In genomic region chr1:156813298-156813697, GRCh38 we compare ENCODE assay signal across 8 cellular contexts. TPM values are rescaled to one million over a fixed set of nuclear protein-coding genes. Genes with fewer than 3 reads are reported as not detected.
DNase-seq lines count a peak whose midpoint lies in the region; ATAC-seq and TF ChIP-seq lines count a peak whose summit lies in the region.

No MANE protein-coding gene starts in this region.

- H3K36me3 Mint-ChIP-seq in activated T-helper 1 cell treated with anti-CD3 and anti-CD28 coated beads, Interleukin-12 subunit alpha, Interleukin-12 subunit beta, Interleukin-2, Interleukin-4 antibody, amounts not matched to agents 30 ng/mL and 10 ng/mL and 1 ng/mL, durations not matched to agents 14 hours and 24 hours and 36 hours (ENCODE audit: low read depth), result peaks cover 69% of the 10 kb centered on the region

- intact Hi-C loops in activated T-helper 1 cell treated with anti-CD3 and anti-CD28 coated beads, Interleukin-12 subunit alpha, Interleukin-12 subunit beta, Interleukin-2, Interleukin-4 antibody, amounts not matched to agents 30 ng/mL and 10 ng/mL and 1 ng/mL, durations not matched to agents 14 hours and 24 hours and 36 hours (cut with micrococcal nuclease), result loop anchor here (5.0 to 10.0 kb wide), 3 partner anchors 34 to 322 kb away; partner anchors contain the start of genes ETV3 and LRRC71
- intact Hi-C loops in spleen (cut with DNase I; ENCODE audit: low total_unique reads), result no loop called here

- H3K27me3 Mint-ChIP-seq in activated T-helper 1 cell treated with anti-CD3 and anti-CD28 coated beads, Interleukin-12 subunit alpha, Interleukin-12 subunit beta, Interleukin-2, Interleukin-4 antibody, amounts not matched to agents 30 ng/mL and 10 ng/mL and 1 ng/mL, durations not matched to agents 14 hours and 24 hours and 36 hours (ENCODE audit: insufficient read depth), result no peaks in the 10 kb centered on the region

- H3K4me3 ChIP-seq in HUES64 (ENCODE audit: low read length) (peak overlapping the region; percentile 57), iPS-18a (ENCODE audit: low read length) (peak overlapping the region; percentile 54), spleen (peak overlapping the region in 7 of 8 donors; percentile 4 to 71 (median 45))

- H3K9ac ChIP-seq in HUES64 (ENCODE audit: low read depth, low read length), result peak overlapping the region; percentile 67
- H3K9ac ChIP-seq in iPS-18a (ENCODE audit: low read length), result peak overlapping the region; percentile 52

- no peaks in the 10 kb centered on the region for H3K36me3 ChIP-seq in HUES64 (ENCODE audit: insufficient read depth, low read length)
- H3K36me3 ChIP-seq in iPS-18a (ENCODE audit: control insufficient read depth, low read depth, low read length), result no peaks in the 10 kb centered on the region
- peaks cover 0 to 19% (median 0%) of the 10 kb centered on the region in 6 donors for H3K36me3 ChIP-seq in spleen

- DNase-seq in activated T-helper 1 cell treated with anti-CD3 and anti-CD28 coated beads, Interleukin-12 subunit alpha, Interleukin-12 subunit beta, Interleukin-2, Interleukin-4 antibody, amounts not matched to agents 30 ng/mL and 10 ng/mL and 1 ng/mL, durations not matched to agents 14 hours and 24 hours and 36 hours (ENCODE audit: low spot score), result no peak
- DNase-seq in spleen (no peak), NCI-H2171 (lab: John Stamatoyannopoulos, UW) (no peak)

- H3K9me3 ChIP-seq in HUES64 (ENCODE audit: insufficient read depth, low read depth, low read length) (no peaks in the 10 kb centered on the region), iPS-18a (ENCODE audit: control insufficient read depth, low read depth, low read length) (no peaks in the 10 kb centered on the region), spleen (no peaks in the 10 kb centered on the region)

- H3K4me1 ChIP-seq in HUES64 (ENCODE audit: insufficient read depth, low read length) (peaks cover 10% of the 10 kb centered on the region; the same call in 1 of the 2 replicates), iPS-18a (ENCODE audit: control insufficient read depth, low read depth, low read length) (peaks cover 4% of the 10 kb centered on the region), spleen (peaks cover 7 to 62% (median 48%) of the 10 kb centered on the region in 6 donors)

- TF ChIP-seq POLR2A in spleen (IDR thresholded peaks at IDR 0.05), result no peak

- TF ChIP-seq CTCF in spleen (IDR thresholded peaks at IDR 0.05 in 8 of 11, conservative IDR thresholded peaks at IDR 0.05 in 3 of 11), result no peak

- WGBS in HUES64, result 47% methylated on average over 10 of the region's 10 CpGs
- 55 to 71% (median 62%) methylated on average over 10 of the region's 10 CpGs for WGBS in spleen, 5 donors

- peak overlapping the region; percentile 100 for H3K27ac Mint-ChIP-seq in activated T-helper 1 cell treated with anti-CD3 and anti-CD28 coated beads, Interleukin-12 subunit alpha, Interleukin-12 subunit beta, Interleukin-2, Interleukin-4 antibody, amounts not matched to agents 30 ng/mL and 10 ng/mL and 1 ng/mL, durations not matched to agents 14 hours and 24 hours and 36 hours

- H3K27ac ChIP-seq in HUES64 (ENCODE audit: low read depth, low read length) (no peak overlapping the region), iPS-18a (ENCODE audit: low read length) (no peak overlapping the region), spleen (peak overlapping the region in 5 of 8 donors; percentile 45 to 93 (median 88))

- ATAC-seq in GM18502 (IDR thresholded peaks at IDR 0.05; ENCODE audit: poor library complexity, unreplicated experiment), result no peak
- no peak for ATAC-seq in HG03457 (IDR thresholded peaks at IDR 0.05; ENCODE audit: unreplicated experiment)
- no peak for ATAC-seq in esophagus mucosa

- no peaks in the 10 kb centered on the region for H3K9me3 Mint-ChIP-seq in activated T-helper 1 cell treated with anti-CD3 and anti-CD28 coated beads, Interleukin-12 subunit alpha, Interleukin-12 subunit beta, Interleukin-2, Interleukin-4 antibody, amounts not matched to agents 30 ng/mL and 10 ng/mL and 1 ng/mL, durations not matched to agents 14 hours and 24 hours and 36 hours

- H3K27me3 ChIP-seq in HUES64 (ENCODE audit: insufficient read depth, low read length), result peaks cover 46% of the 10 kb centered on the region
- peaks cover 38% of the 10 kb centered on the region for H3K27me3 ChIP-seq in iPS-18a (ENCODE audit: control insufficient read depth, insufficient read depth, low read length)
- H3K27me3 ChIP-seq in spleen (replicated peaks in 1 of 7), result peaks cover 0 to 10% (median 0%) of the 10 kb centered on the region in 7 donors

- H3K4me3 Mint-ChIP-seq in activated T-helper 1 cell treated with anti-CD3 and anti-CD28 coated beads, Interleukin-12 subunit alpha, Interleukin-12 subunit beta, Interleukin-2, Interleukin-4 antibody, amounts not matched to agents 30 ng/mL and 10 ng/mL and 1 ng/mL, durations not matched to agents 14 hours and 24 hours and 36 hours, result peak overlapping the region; percentile 85

- peaks cover 76% of the 10 kb centered on the region for H3K4me1 Mint-ChIP-seq in activated T-helper 1 cell treated with anti-CD3 and anti-CD28 coated beads, Interleukin-12 subunit alpha, Interleukin-12 subunit beta, Interleukin-2, Interleukin-4 antibody, amounts not matched to agents 30 ng/mL and 10 ng/mL and 1 ng/mL, durations not matched to agents 14 hours and 24 hours and 36 hours (ENCODE audit: low read depth)

RNA-seq across cellular contexts. Expression of gene SH2D2A, which starts 3.4 kb away (rescaled TPM):
- 2.6 TPM for polyA plus RNA-seq in HUES64 (2013, experiment 1 of 2)
- polyA plus RNA-seq in HUES64 (2013, experiment 2 of 2), result 4.1 TPM
- total RNA-seq in activated T-helper 1 cell treated with anti-CD3 and anti-CD28 coated beads, Interleukin-12 subunit alpha, Interleukin-12 subunit beta, Interleukin-2, Interleukin-4 antibody, amounts not matched to agents 30 ng/mL and 10 ng/mL and 1 ng/mL, durations not matched to agents 14 hours and 24 hours and 36 hours, result 283 and 286 TPM in 2 replicates
- total RNA-seq in spleen, result 10 to 100 TPM; 10.4 to 22.1 (median 15.1) TPM
- 1 to 10 TPM; 3.6 to 5.6 (median 5.2) TPM for polyA plus RNA-seq in spleen
- 1.4 TPM for total RNA-seq in esophagus mucosa

RNA-seq across cellular contexts. Expression of gene INSRR, which starts 45.6 kb away (rescaled TPM):
- not detected for polyA plus RNA-seq in HUES64 (2013, experiment 1 of 2)
- not detected for polyA plus RNA-seq in HUES64 (2013, experiment 2 of 2)
- 0.65 and 0.78 TPM in 2 replicates for total RNA-seq in activated T-helper 1 cell treated with anti-CD3 and anti-CD28 coated beads, Interleukin-12 subunit alpha, Interleukin-12 subunit beta, Interleukin-2, Interleukin-4 antibody, amounts not matched to agents 30 ng/mL and 10 ng/mL and 1 ng/mL, durations not matched to agents 14 hours and 24 hours and 36 hours
- total RNA-seq in spleen (under 1 TPM in 3 of 7 donors, not detected in 4; 0.09 TPM), esophagus mucosa (not detected)
- under 1 TPM in 1 of 3 donors, not detected in 2; under 0.01 TPM for polyA plus RNA-seq in spleen

RNA-seq across cellular contexts. Expression of gene PRCC, which starts 46.0 kb away (rescaled TPM):
- polyA plus RNA-seq in HUES64 (2013, experiment 1 of 2), result 84.7 TPM
- polyA plus RNA-seq in HUES64 (2013, experiment 2 of 2), result 76.6 TPM
- 117 TPM in 2 replicates for total RNA-seq in activated T-helper 1 cell treated with anti-CD3 and anti-CD28 coated beads, Interleukin-12 subunit alpha, Interleukin-12 subunit beta, Interleukin-2, Interleukin-4 antibody, amounts not matched to agents 30 ng/mL and 10 ng/mL and 1 ng/mL, durations not matched to agents 14 hours and 24 hours and 36 hours
- total RNA-seq in spleen (10 to 100 TPM; 45.4 to 64.6 (median 57.9) TPM), esophagus mucosa (61.1 TPM)
- 10 to 100 TPM; 39.1 to 55.9 (median 52.5) TPM for polyA plus RNA-seq in spleen

RNA-seq across cellular contexts. Expression of gene NTRK1, which starts 47.4 kb away (rescaled TPM):
- 0.30 TPM for polyA plus RNA-seq in HUES64 (2013, experiment 1 of 2)
- polyA plus RNA-seq in HUES64 (2013, experiment 2 of 2), result 0.25 TPM
- 49.1 and 49.8 TPM in 2 replicates for total RNA-seq in activated T-helper 1 cell treated with anti-CD3 and anti-CD28 coated beads, Interleukin-12 subunit alpha, Interleukin-12 subunit beta, Interleukin-2, Interleukin-4 antibody, amounts not matched to agents 30 ng/mL and 10 ng/mL and 1 ng/mL, durations not matched to agents 14 hours and 24 hours and 36 hours
- total RNA-seq in spleen (1 to 10 TPM in 1 of 7 donors, under 1 TPM in 3, not detected in 3; 0.18 to 1.4 (median 0.48) TPM), esophagus mucosa (0.16 TPM)
- polyA plus RNA-seq in spleen, result under 1 TPM in 2 of 3 donors, not detected in 1; 0.09 to 0.22 TPM

Comparison
In these comparisons a context has a peak if more than half of its experiments do, and no peak if none do; other contexts are left out.
1. H3K27ac ChIP-seq: peak in spleen (5 of 8); none in HUES64 (single experiment) and iPS-18a (single experiment).
2. RNA of gene SH2D2A, which starts 3.4 kb away (total RNA-seq): 283 to 286 TPM in activated T-helper 1 cell treated with anti-CD3 and anti-CD28 coated beads, Interleukin-12 subunit alpha, Interleukin-12 subunit beta, Interleukin-2, Interleukin-4 antibody, amounts not matched to agents 30 ng/mL and 10 ng/mL and 1 ng/mL, durations not matched to agents 14 hours and 24 hours and 36 hours; 10.4 to 22.1 TPM in spleen and 1.4 TPM in esophagus mucosa (single experiment); every median in the first group is over 10 times any median in the second.
3. Peak in every context shown above with its lines, with median percentiles within 50 percentile points of each other: H3K4me3 ChIP-seq.